ENCODE assay signal across 11 cellular contexts in the genomic region with DNA sequence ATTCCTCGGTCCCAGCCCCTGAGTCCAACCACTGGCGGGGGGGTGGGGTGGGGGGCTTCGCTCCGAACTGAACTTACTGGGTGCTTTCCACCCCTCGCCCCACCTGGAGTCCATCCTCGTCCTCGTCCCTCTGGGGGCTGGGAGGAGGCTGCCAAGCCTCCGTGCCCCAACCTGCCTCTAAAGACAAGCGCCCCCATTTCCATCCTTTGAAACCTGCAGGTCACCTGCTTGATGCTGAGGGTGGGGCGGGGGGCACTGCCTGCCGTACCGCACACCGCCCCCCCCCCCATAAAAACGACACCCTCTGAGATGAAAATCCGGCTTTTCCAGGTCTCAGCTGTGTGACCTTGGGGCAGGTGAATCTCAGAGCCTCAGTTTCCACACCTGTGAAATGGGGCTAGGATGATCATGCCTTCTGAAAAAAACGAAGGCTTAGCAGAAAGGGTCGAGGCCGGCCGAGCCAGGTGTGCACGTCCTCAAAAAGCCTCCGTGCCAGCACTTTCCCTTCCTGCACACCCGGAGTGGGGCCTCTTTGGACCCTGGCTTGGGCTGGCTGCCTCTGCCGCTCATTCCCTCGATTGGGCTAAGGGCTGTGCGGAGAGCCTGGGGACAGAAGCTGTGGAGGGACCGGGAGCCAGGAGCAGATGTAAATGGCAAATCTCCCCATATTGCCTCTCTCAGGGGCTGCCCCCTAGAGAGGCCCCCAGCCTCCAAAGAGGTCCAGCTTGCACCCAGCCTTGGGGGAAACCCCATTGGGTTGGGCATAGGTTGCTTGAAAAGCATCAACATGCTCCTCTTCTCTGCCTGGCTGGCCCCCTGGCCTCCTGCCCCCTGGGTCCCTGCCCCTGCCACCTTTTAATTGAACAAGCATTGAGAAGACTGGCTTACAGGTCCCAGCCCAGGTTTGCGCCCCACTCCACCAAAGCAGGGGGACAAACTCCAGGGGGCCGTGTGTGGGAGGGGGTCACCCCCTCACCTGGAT. TPM values are rescaled to one million over a fixed set of nuclear protein-coding genes. Genes with fewer than 3 reads are reported as not detected.
DNase-seq lines count a peak whose midpoint lies in the region; ATAC-seq and TF ChIP-seq lines count a peak whose summit lies in the region.
"Had no signal": no experiment of that assay in that cellular context is flagged by ENCODE, and none has a peak within 500 bp of the region (broad histone marks: within the 10 kb centered on the region; RNA-seq: fewer than 3 reads in every experiment).

No MANE protein-coding gene starts in this region.

- peaks cover 38% of the 10 kb centered on the region for H3F3A ChIP-seq in neural progenitor cell (ENCODE audit: low read depth)

- H3K9me3 Mint-ChIP-seq in neural progenitor cell = no peaks in the 10 kb centered on the region

- H3K79me2 ChIP-seq in neural progenitor cell (ENCODE audit: low read depth) = no peaks in the 10 kb centered on the region

- POLR2A ChIA-PET in BJ (lab: Charles Lee) = no interaction called here

- H3K27ac ChIP-seq in neural progenitor cell = no peak overlapping the region
- H3K27ac ChIP-seq: gastroesophageal sphincter had no signal

- peaks cover 34% of the 10 kb centered on the region for H3K4me1 ChIP-seq in neural progenitor cell

- no peak overlapping the region for H3K9ac ChIP-seq in neural progenitor cell

- peak overlapping the region; percentile 31; the same call in 1 of the 2 replicates for H3K4me3 ChIP-seq in BJ (ENCODE audit: low read depth, low read length)
- no peak overlapping the region for H3K4me3 ChIP-seq in NB4 (ENCODE audit: low read depth, low read length)
- H3K4me3 ChIP-seq in neural progenitor cell = peak overlapping the region; percentile 80

- H3K36me3 ChIP-seq in BJ (ENCODE audit: control insufficient read depth, insufficient read depth, low read length) (no peaks in the 10 kb centered on the region), neural progenitor cell (no peaks in the 10 kb centered on the region)
- H3K36me3 ChIP-seq: gastroesophageal sphincter had no signal

- peaks cover 12% of the 10 kb centered on the region; the same call in 1 of the 2 replicates for H3K27me3 ChIP-seq in BJ (ENCODE audit: control insufficient read depth, insufficient read depth, low read length)
- H3K27me3 ChIP-seq in neural progenitor cell = peaks cover 82% of the 10 kb centered on the region

- H3K36me3 Mint-ChIP-seq in neural progenitor cell = no peaks in the 10 kb centered on the region

- peaks cover 50% of the 10 kb centered on the region for H4K20me1 ChIP-seq in neural progenitor cell (ENCODE audit: low read depth)

- peaks cover 12% of the 10 kb centered on the region for H3K27me3 Mint-ChIP-seq in neural progenitor cell (ENCODE audit: insufficient read depth, low read depth)

- DNase-seq in BJ (ENCODE audit: low read depth) (no peak), NB4 (ENCODE audit: low read depth) (peak; percentile 25), left cardiac atrium (peak; percentile 14), neural progenitor cell (ENCODE audit: low spot score) (no peak), NCI-H510A (lab: John Stamatoyannopoulos, UW) (no peak)
- DNase-seq: activated CD4-positive, alpha-beta T cell treated with anti-CD3 and anti-CD28 coated beads, Interleukin-2, amount 50 U/mL, for 1 hour; NCI-H1092 treated with DMSO at 0.1 percent for 48 hours had no signal

- no peak overlapping the region for H3K27ac Mint-ChIP-seq in neural progenitor cell

- ATAC-seq in left cardiac atrium = no peak
- no peak for ATAC-seq in GM18511 (IDR thresholded peaks at IDR 0.05; ENCODE audit: unreplicated experiment)
- no peak for ATAC-seq in GM18498 (IDR thresholded peaks at IDR 0.05; ENCODE audit: unreplicated experiment)
- ATAC-seq in GM21360 (IDR thresholded peaks at IDR 0.05; ENCODE audit: unreplicated experiment) = no peak
- ATAC-seq: gastroesophageal sphincter had no signal

- TF ChIP-seq POLR2A in NB4 (IDR thresholded peaks at IDR 0.05; ENCODE audit: extremely low read depth, insufficient read length) = no peak

- peak overlapping the region; percentile 79 for H3K4me3 Mint-ChIP-seq in neural progenitor cell

- CTCF ChIA-PET in BJ (lab: Yijun Ruan, JAX) = no interaction called here

- peak overlapping the region; percentile 80 for H3K4me2 ChIP-seq in neural progenitor cell

- intact Hi-C loops in left cardiac atrium (cut with DNase I) = no loop called here

- no peaks in the 10 kb centered on the region for H3K9me3 ChIP-seq in neural progenitor cell (ENCODE audit: low read depth)
- H3K9me3 ChIP-seq: gastroesophageal sphincter had no signal

- no peak overlapping the region for H2AFZ ChIP-seq in neural progenitor cell (replicated peaks)

- peaks cover 16% of the 10 kb centered on the region for H3K4me1 Mint-ChIP-seq in neural progenitor cell

- TF ChIP-seq CTCF in BJ (IDR thresholded peaks at IDR 0.05; ENCODE audit: insufficient read depth, low read depth, low read length) = no peak
- TF ChIP-seq CTCF in NB4 (IDR thresholded peaks at IDR 0.05; ENCODE audit: low read depth, low read length) = no peak
- no peak for TF ChIP-seq CTCF in neural progenitor cell (IDR thresholded peaks at IDR 0.05)

RNA-seq across cellular contexts. Expression of a gene that starts 1.1 kb away (rescaled TPM):
- polyA plus RNA-seq in BJ (2011; rRNA removed) = 0.99 and 1.7 TPM in 2 replicates
- polyA minus RNA-seq in BJ (2011; rRNA and poly(A)+ RNA removed) = 0.87 and 0.90 TPM in 2 replicates
- total RNA-seq in left cardiac atrium (1 to 10 TPM; 6.0 to 9.5 TPM), neural progenitor cell (ENCODE audit: low replicate concordance) (2.2 and 13.6 TPM in 2 replicates)

Comparison
In these comparisons a context has a peak if more than half of its experiments do, and no peak if none do; other contexts are left out.
1. DNase-seq: peak in NB4 (single experiment) and left cardiac atrium (single experiment); none in BJ (single experiment), neural progenitor cell (single experiment) and NCI-H510A (single experiment).